ENCODE assay signal across 15 cellular contexts in the genomic region with DNA sequence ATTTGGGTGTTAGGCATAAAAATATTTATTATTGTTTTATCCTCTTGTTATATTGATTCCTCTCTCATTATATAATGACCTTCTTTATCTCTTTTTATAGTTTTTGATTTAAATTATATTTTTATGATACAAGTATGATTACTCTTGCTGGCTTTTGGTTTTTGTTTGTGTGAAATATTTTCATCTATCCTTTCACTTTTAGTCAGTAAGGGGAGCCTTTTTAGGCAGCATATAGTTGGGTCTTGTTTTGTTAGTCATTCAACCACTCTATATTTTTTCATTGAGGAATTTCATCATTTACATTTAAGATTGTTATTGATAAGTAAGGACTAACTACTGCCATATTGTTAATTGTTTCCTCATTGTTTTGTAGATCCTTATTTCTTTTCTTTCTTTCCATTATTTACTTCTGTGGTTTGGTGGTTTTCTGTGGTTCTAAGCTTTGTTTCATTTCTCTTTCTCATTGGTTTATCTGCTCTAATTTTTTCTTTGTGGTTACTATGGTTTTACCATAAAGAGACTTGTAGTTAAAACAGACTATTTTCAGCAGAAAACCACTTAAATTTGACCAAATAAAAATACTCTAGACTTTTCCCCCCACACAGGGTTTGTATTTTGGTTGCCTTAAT.
A peak's percentile ranks its signal among the peaks of the same experiment; 100 is the strongest.
DNase-seq lines count a peak whose midpoint lies in the region; ATAC-seq lines count a peak whose summit lies in the region.
"Had no signal": no experiment of that assay in that cellular context is flagged by ENCODE, and none has a peak within 500 bp of the region (broad histone marks: within the 10 kb centered on the region; RNA-seq: fewer than 3 reads in every experiment).

No MANE protein-coding gene starts in this region.

- ATAC-seq in GM19463 (IDR thresholded peaks at IDR 0.05; ENCODE audit: unreplicated experiment) (peak; percentile 75), HG02870 (IDR thresholded peaks at IDR 0.05; ENCODE audit: unreplicated experiment) (peak; percentile 85), HG03565 (IDR thresholded peaks at IDR 0.05; ENCODE audit: unreplicated experiment) (peak; percentile 76)
- ATAC-seq: HCT116; right lobe of liver; stimulated activated naive CD8-positive, alpha-beta T cell treated with anti-CD3 and anti-CD28 coated beads, Interleukin-15, Interleukin-2, amounts not matched to agents 100 U/mL and 50 U/mL, for 24 hours had no signal

- peak; percentile 3 for DNase-seq in EH (ENCODE audit: low read depth)
- no peak for DNase-seq in activated gamma-delta T cell treated with Interleukin-2 at 50 U/mL for 16 hours
- no peak for DNase-seq in NCI-H2029 treated with DMSO at 0.1 percent for 48 hours (lab: John Stamatoyannopoulos, UW)
- no peak for DNase-seq in SW480 (ENCODE audit: low spot score)
- no peak for DNase-seq in dermis blood vessel endothelial cell
- DNase-seq: DMS153; hippocampal formation; NCI-H1436 treated with DMSO at 0.1 percent for 48 hours; NCI-H748 treated with DMSO at 0.1 percent for 48 hours; right lobe of liver; stimulated activated naive CD8-positive, alpha-beta T cell treated with anti-CD3 and anti-CD28 coated beads, Interleukin-15, Interleukin-2, amounts not matched to agents 100 U/mL and 50 U/mL, for 24 hours had no signal
